Comparison of ENCODE assay signal across 1 cellular context in genomic region chr4:11013265-11013664, GRCh38.
TF ChIP-seq lines count a peak whose summit lies in the region.

No MANE protein-coding gene starts in this region.

TF ChIP-seq in HepG2, 621 proteins besides CTCF, POLR2A, EP300 and RAD21 (continued from another document):
- TF ChIP-seq MNT (IDR thresholded peaks at IDR 0.05) (peak; percentile 67), LRRFIP1 (CRISPR knock-in tag; conservative IDR thresholded peaks at IDR 0.05) (no peak), THYN1 (CRISPR knock-in tag; IDR thresholded peaks at IDR 0.05; ENCODE audit: borderline replicate concordance, low read depth) (no peak)
TF ChIP-seq in HepG2: peak in this region for 1.
